ENCODE assay signal across 17 cellular contexts in the genomic region with DNA sequence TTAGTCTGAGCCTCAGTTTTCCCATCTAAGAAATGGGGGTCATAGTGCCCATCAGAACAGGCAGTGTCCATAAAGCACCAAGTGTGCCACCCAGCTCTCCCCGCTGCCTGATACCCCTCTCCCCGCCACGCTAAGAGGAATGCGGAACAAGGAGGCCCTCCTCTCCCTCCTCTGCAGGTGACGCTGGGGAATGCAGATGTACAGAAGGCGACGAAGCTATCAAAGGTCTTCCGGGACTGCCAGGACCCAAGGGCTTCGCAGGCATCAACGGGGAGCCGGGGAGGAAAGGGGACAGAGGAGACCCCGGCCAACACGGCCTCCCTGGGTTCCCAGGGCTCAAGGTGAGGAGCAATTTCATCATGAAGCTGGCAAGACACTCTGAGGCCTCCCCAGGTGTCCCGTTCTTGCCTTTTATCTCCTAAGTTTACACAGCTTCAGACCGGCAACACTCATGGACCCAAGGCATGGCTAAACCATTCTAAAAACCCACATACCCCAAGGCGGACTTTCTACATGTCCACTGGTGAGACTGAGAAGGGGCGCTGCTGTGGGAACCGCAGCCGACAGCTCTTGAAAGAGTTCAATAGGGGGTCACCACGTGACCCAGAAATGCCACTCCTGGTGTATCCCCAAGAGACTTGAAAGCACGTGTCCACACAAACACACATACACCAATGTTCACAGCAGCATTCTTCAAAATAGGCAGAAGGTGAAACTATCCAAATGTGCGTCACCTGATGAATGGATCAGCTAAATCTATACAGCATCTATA.
"Had no signal": no experiment of that assay in that cellular context is flagged by ENCODE, and none has a peak within 500 bp of the region (broad histone marks: within the 10 kb centered on the region; RNA-seq: fewer than 3 reads in every experiment).

No MANE protein-coding gene starts in this region.

- H3K9ac ChIP-seq: parathyroid adenoma had no signal

- DNase-seq: activated CD4-positive, alpha-beta T cell treated with anti-CD3 and anti-CD28 coated beads for 48 hours; activated CD8-positive, alpha-beta memory T cell treated with anti-CD3 and anti-CD28 coated beads for 24 hours; activated naive CD4-positive, alpha-beta T cell treated with anti-CD3 and anti-CD28 coated beads, Interleukin-2, amount 10 ng/mL, durations not matched to agents 7 days and 5 days; colonic mucosa; effector CD8-positive, alpha-beta T cell; left ventricle myocardium inferior; mesenchymal stem cell; stimulated activated CD4-positive, alpha-beta T cell treated with anti-CD3 and anti-CD28 coated beads, Interleukin-2, amount 100 ng/mL, for 24 hours; WERI-Rb-1 had no signal

- H3K36me3 ChIP-seq: colonic mucosa had no signal

- H3K9me3 Mint-ChIP-seq: activated naive CD4-positive, alpha-beta T cell treated with anti-CD3 and anti-CD28 coated beads, Interleukin-2, amount 10 ng/mL, durations not matched to agents 7 days and 5 days; activated T-helper 17 cell treated with anti-CD3 and anti-CD28 coated beads, Interleukin-2, amount 50 U/mL, for 72 hours; neural crest cell; stimulated activated naive CD8-positive, alpha-beta T cell treated with anti-CD3 and anti-CD28 coated beads, Interleukin-15, Interleukin-2, amounts not matched to agents 100 ng/mL and 50 ng/mL, for 24 hours had no signal

- H3K4me3 ChIP-seq: colonic mucosa, gastroesophageal sphincter, left ventricle myocardium inferior, right atrium auricular region, thoracic aorta had no signal

- H3K4me3 Mint-ChIP-seq: activated naive CD4-positive, alpha-beta T cell treated with anti-CD3 and anti-CD28 coated beads, Interleukin-2, amount 10 ng/mL, durations not matched to agents 7 days and 5 days; activated T-helper 17 cell treated with anti-CD3 and anti-CD28 coated beads, Interleukin-2, amount 50 U/mL, for 72 hours; neural crest cell; stimulated activated naive CD8-positive, alpha-beta T cell treated with anti-CD3 and anti-CD28 coated beads, Interleukin-15, Interleukin-2, amounts not matched to agents 100 ng/mL and 50 ng/mL, for 24 hours had no signal

- H3K79me2 ChIP-seq: parathyroid adenoma had no signal

- H3K27ac ChIP-seq: colonic mucosa, epithelial cell of prostate, left ventricle myocardium inferior, parathyroid adenoma, right atrium auricular region, thoracic aorta, WERI-Rb-1 had no signal

- H3K36me3 Mint-ChIP-seq: activated naive CD4-positive, alpha-beta T cell treated with anti-CD3 and anti-CD28 coated beads, Interleukin-2, amount 10 ng/mL, durations not matched to agents 7 days and 5 days had no signal

- H3K27ac Mint-ChIP-seq: activated naive CD4-positive, alpha-beta T cell treated with anti-CD3 and anti-CD28 coated beads, Interleukin-2, amount 10 ng/mL, durations not matched to agents 7 days and 5 days; activated T-helper 17 cell treated with anti-CD3 and anti-CD28 coated beads, Interleukin-2, amount 50 U/mL, for 72 hours; stimulated activated naive CD8-positive, alpha-beta T cell treated with anti-CD3 and anti-CD28 coated beads, Interleukin-15, Interleukin-2, amounts not matched to agents 100 ng/mL and 50 ng/mL, for 24 hours had no signal

- H2AFZ ChIP-seq: parathyroid adenoma had no signal

- H3K9me3 ChIP-seq: colonic mucosa, gastroesophageal sphincter, left ventricle myocardium inferior, right atrium auricular region, thoracic aorta had no signal

- H3K4me1 ChIP-seq: colonic mucosa, parathyroid adenoma, right atrium auricular region had no signal

- H3K27me3 ChIP-seq: colonic mucosa, gastroesophageal sphincter, right atrium auricular region had no signal
